ENCODE assay signal across 8 cellular contexts in genomic region chr3:54870423-54870822, GRCh38. TPM values are rescaled to one million over a fixed set of nuclear protein-coding genes. Genes with fewer than 3 reads are reported as not detected.
DNase-seq lines count a peak whose midpoint lies in the region; ATAC-seq and TF ChIP-seq lines count a peak whose summit lies in the region.

No MANE protein-coding gene starts in this region.

- no peak overlapping the region for H3K4me3 ChIP-seq in GM23248
- H3K4me3 ChIP-seq in epithelial cell of proximal tubule (ENCODE audit: low read depth, low read length) = no peak overlapping the region
- H3K4me3 ChIP-seq in neural cell (ENCODE audit: low read length) = no peak overlapping the region

- 16 to 20% methylated on average over 7 of the region's 7 CpGs for WGBS in GM23248 (ENCODE audit: low coverage in 1 of 2, low lambda C conversion rate in 2 of 2, missing lambda C conversion rate in 2 of 2), 2 experiments

- no peaks in the 10 kb centered on the region for H3K9me3 Mint-ChIP-seq in activated T-cell treated with anti-CD3 and anti-CD28 coated beads, Interleukin-2, amount 50 U/mL, for 4 hours
- H3K9me3 Mint-ChIP-seq in activated CD4-positive, alpha-beta T cell treated with anti-CD3 and anti-CD28 coated beads, Interleukin-2, amount 10 ng/mL, durations not matched to agents 24 days and 14 days = no peaks in the 10 kb centered on the region

- no peaks in the 10 kb centered on the region for H3K27me3 Mint-ChIP-seq in activated T-cell treated with anti-CD3 and anti-CD28 coated beads, Interleukin-2, amount 50 U/mL, for 4 hours (ENCODE audit: low read depth)
- H3K27me3 Mint-ChIP-seq in activated CD4-positive, alpha-beta T cell treated with anti-CD3 and anti-CD28 coated beads, Interleukin-2, amount 10 ng/mL, durations not matched to agents 24 days and 14 days = no peaks in the 10 kb centered on the region

- no peak overlapping the region for H3K9ac ChIP-seq in GM23248
- no peak overlapping the region for H3K9ac ChIP-seq in neural cell (ENCODE audit: low read length)

- H3K36me3 ChIP-seq in GM23248 (ENCODE audit: low read depth) = no peaks in the 10 kb centered on the region
- H3K36me3 ChIP-seq in neural cell (ENCODE audit: insufficient read depth, low read length) = no peaks in the 10 kb centered on the region

- H3K27ac ChIP-seq in GM23248 (peak overlapping the region; percentile 52), neural cell (ENCODE audit: low read length) (no peak overlapping the region)

- no peaks in the 10 kb centered on the region for H3K36me3 Mint-ChIP-seq in activated T-cell treated with anti-CD3 and anti-CD28 coated beads, Interleukin-2, amount 50 U/mL, for 4 hours (ENCODE audit: insufficient read depth)
- H3K36me3 Mint-ChIP-seq in activated CD4-positive, alpha-beta T cell treated with anti-CD3 and anti-CD28 coated beads, Interleukin-2, amount 10 ng/mL, durations not matched to agents 24 days and 14 days (ENCODE audit: low read depth) = no peaks in the 10 kb centered on the region

- no peaks in the 10 kb centered on the region for H3K9me2 ChIP-seq in GM23248 (ENCODE audit: insufficient read depth)
- H3K9me2 ChIP-seq in neural cell (ENCODE audit: insufficient read depth, low read length) = no peaks in the 10 kb centered on the region

- H3K4me1 ChIP-seq in GM23248 (ENCODE audit: insufficient read depth) = peaks cover 13% of the 10 kb centered on the region

- H2AFZ ChIP-seq in GM23248 (no peak overlapping the region), neural cell (ENCODE audit: low read depth, low read length) (no peak overlapping the region)

- H3K79me2 ChIP-seq in GM23248 (ENCODE audit: insufficient read depth) = no peaks in the 10 kb centered on the region
- H3K79me2 ChIP-seq in neural cell (replicated peaks; ENCODE audit: insufficient read depth, low read length) = no peaks in the 10 kb centered on the region

- in situ Hi-C loops in GM23248 (cut with MboI) = loop anchor here (25.0 kb wide), 1 partner anchor 867 kb away; no protein-coding TSS in a partner anchor

- DNase-seq in GM23248 = peak; percentile 97
- peak; percentile 36 to 52 for DNase-seq in NOMO-1 (lab: John Stamatoyannopoulos, UW; ENCODE audit: unreplicated experiment in 2 of 2)
- DNase-seq in epithelial cell of proximal tubule (ENCODE audit: low read depth) = no peak
- no peak for DNase-seq in activated T-cell treated with anti-CD3 and anti-CD28 coated beads, Interleukin-2, amount 50 U/mL, for 4 hours
- DNase-seq in activated CD4-positive, alpha-beta T cell treated with anti-CD3 and anti-CD28 coated beads, Interleukin-2, amount 10 ng/mL, durations not matched to agents 24 days and 14 days = no peak
- DNase-seq in effector CD4-positive, alpha-beta T cell = no peak

- H3K4me1 Mint-ChIP-seq in activated T-cell treated with anti-CD3 and anti-CD28 coated beads, Interleukin-2, amount 50 U/mL, for 4 hours (ENCODE audit: low read depth) = no peaks in the 10 kb centered on the region
- H3K4me1 Mint-ChIP-seq in activated CD4-positive, alpha-beta T cell treated with anti-CD3 and anti-CD28 coated beads, Interleukin-2, amount 10 ng/mL, durations not matched to agents 24 days and 14 days = no peaks in the 10 kb centered on the region

- H3K9me3 ChIP-seq in GM23248 (ENCODE audit: low read depth) = no peaks in the 10 kb centered on the region
- H3K9me3 ChIP-seq in neural cell (ENCODE audit: low read length) = no peaks in the 10 kb centered on the region

- H3K4me2 ChIP-seq in GM23248 (ENCODE audit: unreplicated experiment) (peak overlapping the region; percentile 13), neural cell (ENCODE audit: low read length) (no peak overlapping the region)

- intact Hi-C loops in activated CD4-positive, alpha-beta T cell treated with anti-CD3 and anti-CD28 coated beads, Interleukin-2, amount 10 ng/mL, durations not matched to agents 24 days and 14 days (cut with micrococcal nuclease) = no loop called here

- TF ChIP-seq RAD21 in neural cell (conservative IDR thresholded peaks at IDR 0.05) = peak; percentile 71

- peaks cover 13% of the 10 kb centered on the region; the same call in 1 of the 2 replicates for H3F3A ChIP-seq in GM23248 (ENCODE audit: insufficient read depth)
- no peaks in the 10 kb centered on the region for H3F3A ChIP-seq in neural cell (ENCODE audit: insufficient read depth, low read length, poor library complexity, severe bottlenecking)

- no peaks in the 10 kb centered on the region for H3K27me3 ChIP-seq in GM23248 (replicated peaks; ENCODE audit: insufficient read depth)
- H3K27me3 ChIP-seq in neural cell (ENCODE audit: insufficient read depth, low read depth, low read length) = no peaks in the 10 kb centered on the region

- no peak overlapping the region for H3K4me3 Mint-ChIP-seq in activated T-cell treated with anti-CD3 and anti-CD28 coated beads, Interleukin-2, amount 50 U/mL, for 4 hours
- no peak overlapping the region for H3K4me3 Mint-ChIP-seq in activated CD4-positive, alpha-beta T cell treated with anti-CD3 and anti-CD28 coated beads, Interleukin-2, amount 10 ng/mL, durations not matched to agents 24 days and 14 days

- TF ChIP-seq EP300 in neural cell (conservative IDR thresholded peaks at IDR 0.05; ENCODE audit: poor library complexity, severe bottlenecking) = no peak

- no peak overlapping the region for H3K27ac Mint-ChIP-seq in activated CD4-positive, alpha-beta T cell treated with anti-CD3 and anti-CD28 coated beads, Interleukin-2, amount 10 ng/mL, durations not matched to agents 24 days and 14 days

- ATAC-seq in GM18867 (IDR thresholded peaks at IDR 0.05; ENCODE audit: unreplicated experiment) = no peak
- no peak for ATAC-seq in activated T-cell treated with anti-CD3 and anti-CD28 coated beads, Interleukin-2, amount 50 U/mL, for 4 hours

- H4K20me1 ChIP-seq in GM23248 (ENCODE audit: insufficient read depth) = no peaks in the 10 kb centered on the region
- H4K20me1 ChIP-seq in neural cell (ENCODE audit: insufficient read depth) = no peaks in the 10 kb centered on the region

- peak; percentile 72 for TF ChIP-seq CTCF in epithelial cell of proximal tubule (conservative IDR thresholded peaks at IDR 0.05; ENCODE audit: low read depth, low read length)
- TF ChIP-seq CTCF in neural cell (IDR thresholded peaks at IDR 0.05; ENCODE audit: poor library complexity, severe bottlenecking) = peak; percentile 69

TF ChIP-seq in neural cell, 6 proteins besides CTCF, POLR2A, EP300 and RAD21:
- TF ChIP-seq MXI1 (conservative IDR thresholded peaks at IDR 0.05; ENCODE audit: poor library complexity, severe bottlenecking) (no peak), SMC3 (conservative IDR thresholded peaks at IDR 0.05; ENCODE audit: poor library complexity) (peak; percentile 73)

RNA-seq across cellular contexts. Expression of gene LRTM1, which starts 57.4 kb away (rescaled TPM):
- not detected in 2 replicates for total RNA-seq in GM23248 (2014; rRNA removed; shearing (Covaris generic))
- polyA plus RNA-seq in GM23248 (2016; fragmentation: Nextera tagmentation; extraction: Ambion mirVana) (not detected in 2 replicates), neural cell (not detected in 2 replicates)
- not detected in 2 replicates for total RNA-seq in epithelial cell of proximal tubule
- not detected in 2 replicates for polyA minus RNA-seq in neural cell
- total RNA-seq in activated T-cell treated with anti-CD3 and anti-CD28 coated beads, Interleukin-2, amount 50 U/mL, for 4 hours = not detected
- not detected in 2 replicates for total RNA-seq in activated CD4-positive, alpha-beta T cell treated with anti-CD3 and anti-CD28 coated beads, Interleukin-2, amount 10 ng/mL, durations not matched to agents 24 days and 14 days

Comparison
In these comparisons a context has a peak if more than half of its experiments do, and no peak if none do; other contexts are left out.
1. DNase-seq: peak in GM23248 (single experiment) and NOMO-1 (2 of 2); none in epithelial cell of proximal tubule (single experiment), activated T-cell treated with anti-CD3 and anti-CD28 coated beads, Interleukin-2, amount 50 U/mL, for 4 hours (single experiment), activated CD4-positive, alpha-beta T cell treated with anti-CD3 and anti-CD28 coated beads, Interleukin-2, amount 10 ng/mL, durations not matched to agents 24 days and 14 days (single experiment) and effector CD4-positive, alpha-beta T cell (single experiment).